In the genomic region with DNA sequence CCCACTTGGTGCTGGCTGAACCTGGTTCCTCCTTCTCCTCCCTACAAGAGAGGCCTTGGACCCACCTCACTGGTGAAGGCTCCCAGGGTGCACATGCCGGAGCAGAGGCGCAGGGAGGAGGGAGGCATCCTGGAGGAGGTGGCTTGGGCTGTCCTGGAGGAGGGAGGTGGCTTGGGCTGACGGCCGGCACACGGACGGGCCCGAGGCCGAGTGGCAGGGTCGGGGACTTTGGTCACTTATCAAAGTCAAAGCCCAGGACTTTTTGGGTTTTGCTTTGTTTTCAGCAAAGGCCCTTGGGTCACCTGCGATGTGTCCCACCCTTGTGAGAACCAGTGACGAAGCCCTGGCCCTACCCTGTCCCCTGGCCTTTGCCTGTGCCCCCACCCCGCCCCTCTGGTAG, we compare ENCODE assay signal across 30 cellular contexts.
"Had no signal": no experiment of that assay in that cellular context is flagged by ENCODE, and none has a peak within 500 bp of the region (broad histone marks: within the 10 kb centered on the region; RNA-seq: fewer than 3 reads in every experiment).

No MANE protein-coding gene starts in this region.

- H3K9ac ChIP-seq: SK-N-SH had no signal

- H3K27me3 ChIP-seq: adrenal gland, body of pancreas, breast epithelium, MG63, Peyer's patch, SJSA1 had no signal

- H3K36me3 ChIP-seq: adrenal gland, breast epithelium, MG63, Peyer's patch, SJSA1 had no signal

- ATAC-seq: activated CD4-positive, CD25-positive, alpha-beta regulatory T cell treated with anti-CD3 and anti-CD28 coated beads, Interleukin-2, amount 50 U/mL, for 24 hours; activated naive CD4-positive, alpha-beta T cell treated with anti-CD3 and anti-CD28 coated beads, Interleukin-2, amount 50 U/mL, for 72 hours; activated T-cell treated with anti-CD3 and anti-CD28 coated beads, Interleukin-2, amount 50 U/mL, for 4 hours; body of pancreas; PC-3 had no signal

- H3K4me2 ChIP-seq: SK-N-SH had no signal

- DNase-seq: activated CD4-positive, alpha-beta memory T cell treated with anti-CD3 and anti-CD28 coated beads for 36 hours; activated CD4-positive, alpha-beta T cell treated with anti-CD3 and anti-CD28 coated beads for 4 hours; activated CD4-positive, alpha-beta T cell treated with anti-CD3 and anti-CD28 coated beads, Interleukin-2, amount 50 U/mL, for 1 hour; activated CD8-positive, alpha-beta memory T cell treated with anti-CD3 and anti-CD28 coated beads, Interleukin-2, amount 50 U/mL, for 4 hours; activated gamma-delta T cell treated with Interleukin-2 at 50 U/mL for 16 hours; activated naive CD4-positive, alpha-beta T cell treated with anti-CD3 and anti-CD28 coated beads for 36 hours; activated T-cell treated with anti-CD3 and anti-CD28 coated beads for 4 hours; activated T-cell treated with anti-CD3 and anti-CD28 coated beads, Interleukin-2, amount 50 U/mL, for 4 hours; adrenal gland; body of pancreas; Kasumi-1; MG63; MV-4-11; NCI-H1436 treated with DMSO at 0.1 percent for 48 hours; NCI-H187; NCI-H2029 treated with DMSO at 0.1 percent for 48 hours; NCI-H2107; NCI-H748 treated with DMSO at 0.1 percent for 48 hours; NK-92 treated with Interleukin-12 subunit alpha and Interleukin-12 subunit beta, amount 100 ng/mL, for 24 hours; PC-3; Peyer's patch; RPMI8226; SHP77 treated with DMSO at 0.1 percent for 48 hours had no signal

- H3K27ac ChIP-seq: adrenal gland, body of pancreas, breast epithelium, Peyer's patch, SJSA1 had no signal

- H3K4me1 ChIP-seq: breast epithelium, Peyer's patch had no signal

- H3K9me3 ChIP-seq: adrenal gland, body of pancreas, breast epithelium, MG63, Peyer's patch, SJSA1, SK-N-SH had no signal

- FAIRE-seq: astrocyte, TTC549 had no signal

- H3K4me3 ChIP-seq: adrenal gland, body of pancreas, breast epithelium, MG63, Peyer's patch, SJSA1 had no signal
